Comparison of ENCODE assay signal across 1 cellular context in genomic region chr1:226406401-226406881, GRCh38.
TF ChIP-seq lines count a peak whose summit lies in the region.

No MANE protein-coding gene starts in this region.

TF ChIP-seq in HCT116, 20 proteins besides CTCF, POLR2A, EP300 and RAD21 (continued from another document):
- TF ChIP-seq, protein P1, sequence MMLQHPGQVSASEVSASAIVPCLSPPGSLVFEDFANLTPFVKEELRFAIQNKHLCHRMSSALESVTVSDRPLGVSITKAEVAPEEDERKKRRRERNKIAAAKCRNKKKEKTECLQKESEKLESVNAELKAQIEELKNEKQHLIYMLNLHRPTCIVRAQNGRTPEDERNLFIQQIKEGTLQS (IDR thresholded peaks at IDR 0.05) = no peak
- TF ChIP-seq CBX3 (IDR thresholded peaks at IDR 0.05; ENCODE audit: low read depth) = no peak
